ENCODE assay signal across 25 cellular contexts in genomic region chr12:16021026-16021425, GRCh38.
"Had no signal": no experiment of that assay in that cellular context is flagged by ENCODE, and none has a peak within 500 bp of the region (broad histone marks: within the 10 kb centered on the region; RNA-seq: fewer than 3 reads in every experiment).

No MANE protein-coding gene starts in this region.

- DNase-seq: occipital lobe; ovary; posterior cingulate gyrus; psoas muscle; right cardiac atrium; right lobe of liver; sigmoid colon; stimulated activated CD4-positive, alpha-beta T cell treated with anti-CD3 and anti-CD28 coated beads, Interleukin-15, amount 100 ng/mL, for 24 hours; stimulated activated CD4-positive, alpha-beta T cell treated with anti-CD3 and anti-CD28 coated beads, Interleukin-2, amount 100 ng/mL, for 24 hours; stimulated activated CD4-positive, alpha-beta T cell treated with anti-CD3 and anti-CD28 coated beads, Interleukin-2, amount 100 ng/mL, for 48 hours; stimulated activated CD4-positive, alpha-beta T cell treated with anti-CD3 and anti-CD28 coated beads, Interleukin-4, amount 100 ng/mL, for 24 hours; stimulated activated naive B cell treated with anti-CD40 and anti-IgM and Interleukin-4, amounts not matched to agents 10 μg/mL and 1 μg/mL and 100 μg/mL, for 72 hours; stimulated activated naive CD4-positive, alpha-beta T cell treated with Interleukin-2 at 50 U/mL for 16 hours; stomach; thyroid gland; trophoblast cell; upper lobe of left lung had no signal

- H3K9me3 ChIP-seq: ovary, psoas muscle, right lobe of liver, sigmoid colon, thoracic aorta, thyroid gland, upper lobe of left lung had no signal

- H3K4me3 ChIP-seq: neural progenitor cell, ovary, psoas muscle, right lobe of liver, sigmoid colon, stomach, thoracic aorta, thyroid gland, tibial nerve, upper lobe of left lung, vagina had no signal

- H3K4me1 ChIP-seq: neural progenitor cell, parathyroid adenoma, psoas muscle, sigmoid colon, stomach, thyroid gland, tibial nerve, upper lobe of left lung, vagina had no signal

- H3K27ac ChIP-seq: neural progenitor cell, ovary, parathyroid adenoma, psoas muscle, right lobe of liver, sigmoid colon, stomach, thoracic aorta, thyroid gland, tibial nerve, upper lobe of left lung, vagina had no signal

- ATAC-seq: psoas muscle; right cardiac atrium; stimulated activated effector memory CD8-positive, alpha-beta T cell treated with anti-CD3 and anti-CD28 coated beads, Interleukin-12 subunit alpha, Interleukin-12 subunit beta, amount 100 ng/mL, for 72 hours had no signal

- H3K36me3 ChIP-seq: ovary, right lobe of liver, thoracic aorta, thyroid gland had no signal

- FAIRE-seq: small intestine, urothelium cell line had no signal

- H3K4me2 ChIP-seq: neural progenitor cell had no signal
